ENCODE assay signal across 8 cellular contexts in genomic region chr2:61176755-61177726, GRCh38. TPM values are rescaled to one million over a fixed set of nuclear protein-coding genes. Genes with fewer than 3 reads are reported as not detected.
DNase-seq lines count a peak whose midpoint lies in the region; ATAC-seq, FAIRE-seq and TF ChIP-seq lines count a peak whose summit lies in the region.

No MANE protein-coding gene starts in this region.

- no peak for TF ChIP-seq CTCF in Calu3 (IDR thresholded peaks at IDR 0.05; ENCODE audit: unreplicated experiment)

- H3K79me2 ChIP-seq in mesendoderm (ENCODE audit: control insufficient read depth, insufficient read depth, low read length) = peaks cover 15% of the 10 kb centered on the region

- H4K5ac ChIP-seq in mesendoderm (ENCODE audit: low read length) = no peak overlapping the region

- no peaks in the 10 kb centered on the region for H3K9me3 Mint-ChIP-seq in Calu3 (ENCODE audit: low read depth, unreplicated experiment)
- no peaks in the 10 kb centered on the region for H3K9me3 Mint-ChIP-seq in effector memory CD8-positive, alpha-beta T cell

- peak overlapping the region; percentile 99 for H3K56ac ChIP-seq in mesendoderm (ENCODE audit: low read length)

- peaks cover 37% of the 10 kb centered on the region for H3K4me1 Mint-ChIP-seq in Calu3 (ENCODE audit: low read depth, unreplicated experiment)
- H3K4me1 Mint-ChIP-seq in effector memory CD8-positive, alpha-beta T cell (ENCODE audit: low read depth in 2 of 2) = peaks cover 40 to 49% of the 10 kb centered on the region in 2 donors

- H3K27me3 Mint-ChIP-seq in Calu3 (ENCODE audit: unreplicated experiment) = no peaks in the 10 kb centered on the region
- H3K27me3 Mint-ChIP-seq in effector memory CD8-positive, alpha-beta T cell = no peaks in the 10 kb centered on the region

- H3K27me3 ChIP-seq in mesendoderm (ENCODE audit: insufficient read depth, low read length, poor library complexity) = no peaks in the 10 kb centered on the region

- H3K4me1 ChIP-seq in mesendoderm (ENCODE audit: control insufficient read depth, low read depth, low read length) = peaks cover 18% of the 10 kb centered on the region

- peak overlapping the region; percentile 97 for H3K9ac ChIP-seq in mesendoderm (ENCODE audit: low read length)

- H3K4me3 Mint-ChIP-seq in Calu3 (ENCODE audit: low read depth, unreplicated experiment) = peak overlapping the region; percentile 72
- peak overlapping the region; percentile 72 to 79 for H3K4me3 Mint-ChIP-seq in effector memory CD8-positive, alpha-beta T cell

- peak overlapping the region; percentile 97 for H4K8ac ChIP-seq in mesendoderm (ENCODE audit: low read depth, low read length)

- peaks cover 33% of the 10 kb centered on the region for H3K36me3 Mint-ChIP-seq in Calu3 (ENCODE audit: insufficient read depth, unreplicated experiment)
- peaks cover 27% of the 10 kb centered on the region for H3K36me3 Mint-ChIP-seq in effector memory CD8-positive, alpha-beta T cell (ENCODE audit: insufficient read depth)

- intact Hi-C loops in Calu3 (cut with micrococcal nuclease; ENCODE audit: unreplicated experiment) = loop anchor here (5.0 kb wide), 1 partner anchor 875 kb away; no protein-coding TSS in a partner anchor

- H2BK5ac ChIP-seq in mesendoderm (ENCODE audit: low read length) = peak overlapping the region; percentile 48

- ATAC-seq in GM21381 (IDR thresholded peaks at IDR 0.05; ENCODE audit: unreplicated experiment) = peak; percentile 86
- peak; percentile 85 for ATAC-seq in effector memory CD8-positive, alpha-beta T cell (replicated peaks)

- H3K27ac Mint-ChIP-seq in Calu3 (ENCODE audit: unreplicated experiment) = peak overlapping the region; percentile 66
- H3K27ac Mint-ChIP-seq in effector memory CD8-positive, alpha-beta T cell = peak overlapping the region; percentile 92 to 96

- peak overlapping the region; percentile 95 for H3K4me2 ChIP-seq in mesendoderm (ENCODE audit: low read length)

- TSS peak; percentile 80 for BruUV-seq in Calu3 (replicated peaks; lab: Mats Ljungman, UMichigan)

- H3K18ac ChIP-seq in mesendoderm (ENCODE audit: low read length) = peak overlapping the region; percentile 99

- H3K79me1 ChIP-seq in mesendoderm (ENCODE audit: low read length) = peaks cover 27% of the 10 kb centered on the region

- H2BK120ac ChIP-seq in mesendoderm (ENCODE audit: low read depth, low read length) = peak overlapping the region; percentile 47

- peak overlapping the region; percentile 77 for H3K4me3 ChIP-seq in mesendoderm (ENCODE audit: low read length)

- peak; percentile 36 for FAIRE-seq in HTR-8/SVneo (lab: Jason Lieb, UNC)

- CTCF ChIA-PET in Calu3 (lab: Charles Lee) = interaction anchor here (1.0 kb wide), 1 partner anchor 42 kb away, joined by 4 read pairs; no protein-coding TSS in a partner anchor

- H2AK5ac ChIP-seq in mesendoderm (ENCODE audit: low read length) = no peak overlapping the region

- H3K23ac ChIP-seq in mesendoderm (ENCODE audit: low read length) = peak overlapping the region; percentile 81

- WGBS in mesendoderm (ENCODE audit: extremely low coverage, insufficient coverage, low lambda C conversion rate) = no CpG with 5 or more reads among the region's 111 CpGs

- peaks cover 4% of the 10 kb centered on the region for H3K36me3 ChIP-seq in mesendoderm (ENCODE audit: control insufficient read depth, insufficient read depth, low read length)

- H3K4ac ChIP-seq in mesendoderm (ENCODE audit: low read depth, low read length) = peak overlapping the region; percentile 85

- no peak overlapping the region for H2BK15ac ChIP-seq in mesendoderm (replicated peaks; ENCODE audit: low read depth)

- peak overlapping the region; percentile 90 for H3K27ac ChIP-seq in mesendoderm (ENCODE audit: low read depth, low read length)

- DNase-seq in Calu3 (peak; percentile 96), HTR-8/SVneo (ENCODE audit: insufficient read length, low spot score) (peak; percentile 99), NOMO-1 (lab: John Stamatoyannopoulos, UW; ENCODE audit: unreplicated experiment in 2 of 2) (peak; percentile 74 to 92), mesendoderm (peak; percentile 96)
- peak; percentile 82 to 89 (median 86) for DNase-seq in activated CD8-positive, alpha-beta memory T cell treated with anti-CD3 and anti-CD28 coated beads for 48 hours (ENCODE audit: low read depth in 2 of 3, low spot score in 2 of 3)
- DNase-seq in effector memory CD8-positive, alpha-beta T cell = peak; percentile 85 to 87 (median 85)
- DNase-seq in stimulated activated CD8-positive, alpha-beta memory T cell treated with anti-CD3 and anti-CD28 coated beads, Interleukin-12 subunit alpha, Interleukin-12 subunit beta, amount 100 ng/mL, for 4 hours (ENCODE audit: low read depth) = peak; percentile 91

RNA-seq across cellular contexts. Expression of gene C2orf74, which starts 15.1 kb away (rescaled TPM):
- total RNA-seq in Calu3 (2022) = 17.1 and 17.4 TPM in 2 replicates
- polyA plus RNA-seq in mesendoderm (2013, experiment 1 of 2) = 14.5 TPM
- 14.4 TPM for polyA plus RNA-seq in mesendoderm (2013, experiment 2 of 2)

Comparison
In these comparisons a context has a peak if more than half of its experiments do, and no peak if none do; other contexts are left out.
1. Peak in every context shown above with its lines: DNase-seq, ATAC-seq, H3K4me3 ChIP-seq and H3K27ac ChIP-seq.